Comparison of ENCODE assay signal across 27 cellular contexts in the genomic region with DNA sequence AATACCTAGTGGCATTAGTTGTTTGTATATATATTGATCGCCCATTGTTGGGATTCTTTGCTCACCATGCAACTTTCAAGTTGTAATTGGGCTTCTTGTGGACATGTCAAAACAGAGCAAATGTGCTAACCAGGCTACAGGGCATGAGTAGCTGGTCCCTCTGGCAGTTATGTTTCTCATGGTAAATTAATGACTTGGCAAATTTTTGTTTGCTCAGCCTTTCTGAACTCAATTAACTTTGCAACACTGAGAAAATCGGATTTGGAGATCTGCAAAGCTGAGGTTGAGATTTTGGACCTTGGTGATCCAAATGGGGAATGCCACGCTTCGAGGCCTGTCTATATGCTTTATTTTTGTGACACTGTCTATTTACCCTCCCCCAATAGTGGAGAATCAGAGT.
"Had no signal": no experiment of that assay in that cellular context is flagged by ENCODE, and none has a peak within 500 bp of the region (broad histone marks: within the 10 kb centered on the region; RNA-seq: fewer than 3 reads in every experiment).

No MANE protein-coding gene starts in this region.

- H3K4me1 ChIP-seq: colonic mucosa, esophagus muscularis mucosa, esophagus squamous epithelium, foreskin keratinocyte, gastrocnemius medialis, gastroesophageal sphincter, heart left ventricle, heart right ventricle had no signal

- DNase-seq: colonic mucosa; cortex of kidney; dermis blood vessel endothelial cell; dorsolateral prefrontal cortex; effector CD4-positive, alpha-beta T cell; effector CD8-positive, alpha-beta T cell; effector memory CD4-positive, alpha-beta T cell; effector memory CD8-positive, alpha-beta T cell; endodermal cell; erythroblast; esophagus squamous epithelium; foreskin fibroblast; foreskin melanocyte; gastrocnemius medialis; glutamatergic neuron; head of caudate nucleus; heart left ventricle; heart right ventricle had no signal

- H3K36me3 ChIP-seq: colonic mucosa, esophagus muscularis mucosa, esophagus squamous epithelium, gastrocnemius medialis, gastroesophageal sphincter, heart left ventricle, heart right ventricle had no signal

- FAIRE-seq: colon, endometrium, endothelial cell of umbilical vein, frontal cortex had no signal

- H3K9me3 ChIP-seq: colonic mucosa, esophagus muscularis mucosa, esophagus squamous epithelium, gastrocnemius medialis, heart right ventricle had no signal

- H3K27ac ChIP-seq: colonic mucosa, coronary artery, dorsolateral prefrontal cortex, epithelial cell of prostate, esophagus muscularis mucosa, esophagus squamous epithelium, foreskin keratinocyte, gastrocnemius medialis, gastroesophageal sphincter, heart left ventricle, heart right ventricle had no signal

- ATAC-seq: effector memory CD8-positive, alpha-beta T cell; foreskin keratinocyte; gastrocnemius medialis; gastroesophageal sphincter; heart left ventricle; heart right ventricle had no signal

- H3K27me3 ChIP-seq: colonic mucosa, esophagus muscularis mucosa, esophagus squamous epithelium, foreskin keratinocyte, gastrocnemius medialis, gastroesophageal sphincter, heart left ventricle had no signal

- H3K4me3 ChIP-seq: colonic mucosa, coronary artery, dorsolateral prefrontal cortex, esophagus muscularis mucosa, esophagus squamous epithelium, gastrocnemius medialis, gastroesophageal sphincter, heart left ventricle, heart right ventricle had no signal
